Comparison of ENCODE assay signal across 8 cellular contexts in genomic region chr4:26584725-26585124, GRCh38. TPM values are rescaled to one million over a fixed set of nuclear protein-coding genes. Genes with fewer than 3 reads are reported as not detected.
DNase-seq lines count a peak whose midpoint lies in the region; ATAC-seq and TF ChIP-seq lines count a peak whose summit lies in the region.

No MANE protein-coding gene starts in this region.

- intact Hi-C loops in CD4-positive, alpha-beta memory T cell (cut with micrococcal nuclease): loop anchor here (1.0 to 10.0 kb wide), 6 partner anchors 273 to 1420 kb away; partner anchors contain the start of genes PI4K2B, SEPSECS and SMIM20

- peak overlapping the region; percentile 57 for H3K9ac ChIP-seq in OCI-LY3 (ENCODE audit: low read length)
- H3K9ac ChIP-seq in endocrine pancreas (ENCODE audit: control insufficient read depth, insufficient read depth, low read length): peak overlapping the region; percentile 87

- peak overlapping the region; percentile 44 to 75 for H3K4me3 ChIP-seq in CD4-positive, alpha-beta memory T cell (ENCODE audit: low read length in 2 of 2)
- H3K4me3 ChIP-seq in OCI-LY3 (ENCODE audit: low read length): peak overlapping the region; percentile 93
- peak overlapping the region; percentile 90 for H3K4me3 ChIP-seq in endocrine pancreas (ENCODE audit: control insufficient read depth, insufficient read depth, low read length)
- peak overlapping the region; percentile 83 for H3K4me3 ChIP-seq in neuron (ENCODE audit: low read length)

- peaks cover 17% of the 10 kb centered on the region for H3K4me1 ChIP-seq in CD4-positive, alpha-beta memory T cell (ENCODE audit: insufficient read depth, low read length)
- H3K4me1 ChIP-seq in OCI-LY3 (ENCODE audit: low read length) (peaks cover 10% of the 10 kb centered on the region), endocrine pancreas (ENCODE audit: control insufficient read depth, insufficient read depth, low read length) (no peaks in the 10 kb centered on the region), neuron (ENCODE audit: insufficient read depth, low read length) (peaks cover 3% of the 10 kb centered on the region)

- peaks cover 18 to 43% (median 32%) of the 10 kb centered on the region in 4 donors for H3K4me1 Mint-ChIP-seq in CD4-positive, alpha-beta memory T cell

- CTCF ChIA-PET in CD4-positive, alpha-beta memory T cell (lab: Charles Lee; ENCODE audit: partially characterized antibody): interaction anchor here (0.9 to 1.1 kb wide), 3 partner anchors 27 to 425 kb away, joined by 3 read pairs; no protein-coding TSS in a partner anchor

- H3K79me2 ChIP-seq in OCI-LY3 (ENCODE audit: low read length): peaks cover 5% of the 10 kb centered on the region; the same call in 1 of the 2 replicates

- ATAC-seq in GM19351 (IDR thresholded peaks at IDR 0.05; ENCODE audit: unreplicated experiment): no peak

- peak overlapping the region; percentile 81 for H3K27ac ChIP-seq in CD4-positive, alpha-beta memory T cell (ENCODE audit: low read depth, low read length)
- H3K27ac ChIP-seq in OCI-LY3 (ENCODE audit: low read length) (no peak overlapping the region), caudate nucleus (ENCODE audit: low read depth, low read length) (no peak overlapping the region)

- peak overlapping the region; percentile 84 for H3K4me2 ChIP-seq in OCI-LY3 (ENCODE audit: low read length)

- H4K20me1 ChIP-seq in OCI-LY3 (ENCODE audit: insufficient read depth, low read length): no peaks in the 10 kb centered on the region

- POLR2A ChIA-PET in CD4-positive, alpha-beta memory T cell (lab: Charles Lee; ENCODE audit: partially characterized antibody): interaction anchor here (0.7 to 2.7 kb wide), 15 partner anchors 10 to 1272 kb away, joined by 3 to 43 read pairs (median 5); partner anchors contain the start of genes SMIM20, STIM2 and ZCCHC4

- peaks cover 4 to 11% of the 10 kb centered on the region in 2 donors for H3K36me3 Mint-ChIP-seq in CD4-positive, alpha-beta memory T cell

- peak overlapping the region; percentile 91 to 99 (median 96) for H3K4me3 Mint-ChIP-seq in CD4-positive, alpha-beta memory T cell

- H3K27me3 ChIP-seq in CD4-positive, alpha-beta memory T cell (ENCODE audit: insufficient read depth, low read length): no peaks in the 10 kb centered on the region
- no peaks in the 10 kb centered on the region for H3K27me3 ChIP-seq in OCI-LY3 (ENCODE audit: low read depth, low read length)
- no peaks in the 10 kb centered on the region for H3K27me3 ChIP-seq in endocrine pancreas (ENCODE audit: control insufficient read depth, insufficient read depth, low read length)
- H3K27me3 ChIP-seq in neuron (ENCODE audit: insufficient read depth, low read length): no peaks in the 10 kb centered on the region

- H3K36me3 ChIP-seq in CD4-positive, alpha-beta memory T cell (ENCODE audit: insufficient read depth, low read length): no peaks in the 10 kb centered on the region
- no peaks in the 10 kb centered on the region for H3K36me3 ChIP-seq in OCI-LY3 (replicated peaks; ENCODE audit: low read depth, low read length)
- H3K36me3 ChIP-seq in endocrine pancreas (ENCODE audit: control insufficient read depth, insufficient read depth, low read length): no peaks in the 10 kb centered on the region
- no peaks in the 10 kb centered on the region for H3K36me3 ChIP-seq in neuron (ENCODE audit: insufficient read depth, low read length)

- no peak for TF ChIP-seq CTCF in OCI-LY3 (IDR thresholded peaks at IDR 0.05; ENCODE audit: low read depth, low read length)

- no peak for DNase-seq in CD4-positive, alpha-beta memory T cell
- DNase-seq in GOT3 (lab: John Stamatoyannopoulos, UW) (no peak), caudate nucleus (lab: John Stamatoyannopoulos, UW) (no peak), hepatic stellate cell (ENCODE audit: low spot score) (no peak)

- H2AFZ ChIP-seq in OCI-LY3 (ENCODE audit: low read depth, low read length) (peak overlapping the region; percentile 86; the same call in 1 of the 2 replicates), neuron (ENCODE audit: low read depth, low read length) (peak overlapping the region; percentile 96)

- H3K9me3 Mint-ChIP-seq in CD4-positive, alpha-beta memory T cell: peaks cover 0 to 2% (median 0%) of the 10 kb centered on the region in 8 donors

- H3K9me3 ChIP-seq in CD4-positive, alpha-beta memory T cell (ENCODE audit: control insufficient read depth in 1 of 2, low read length in 2 of 2): no peaks in the 10 kb centered on the region
- no peaks in the 10 kb centered on the region for H3K9me3 ChIP-seq in OCI-LY3 (ENCODE audit: insufficient read depth, low read length)
- H3K9me3 ChIP-seq in endocrine pancreas (ENCODE audit: control insufficient read depth, low read length): no peaks in the 10 kb centered on the region
- H3K9me3 ChIP-seq in neuron (ENCODE audit: low read length): no peaks in the 10 kb centered on the region

- peak overlapping the region; percentile 89 to 99 (median 98) for H3K27ac Mint-ChIP-seq in CD4-positive, alpha-beta memory T cell

- peaks cover 0 to under 1% of the 10 kb centered on the region in 2 donors for H3K27me3 Mint-ChIP-seq in CD4-positive, alpha-beta memory T cell

RNA-seq across cellular contexts. Expression of gene TBC1D19, which starts 0.8 kb away (rescaled TPM):
- 1 to 10 TPM; 7.9 to 9.5 TPM for total RNA-seq in CD4-positive, alpha-beta memory T cell
- polyA plus RNA-seq in CD4-positive, alpha-beta memory T cell: 1 to 10 TPM; 4.3 to 4.8 TPM
